1 cellular context compared by ENCODE assay signal in the genomic region with DNA sequence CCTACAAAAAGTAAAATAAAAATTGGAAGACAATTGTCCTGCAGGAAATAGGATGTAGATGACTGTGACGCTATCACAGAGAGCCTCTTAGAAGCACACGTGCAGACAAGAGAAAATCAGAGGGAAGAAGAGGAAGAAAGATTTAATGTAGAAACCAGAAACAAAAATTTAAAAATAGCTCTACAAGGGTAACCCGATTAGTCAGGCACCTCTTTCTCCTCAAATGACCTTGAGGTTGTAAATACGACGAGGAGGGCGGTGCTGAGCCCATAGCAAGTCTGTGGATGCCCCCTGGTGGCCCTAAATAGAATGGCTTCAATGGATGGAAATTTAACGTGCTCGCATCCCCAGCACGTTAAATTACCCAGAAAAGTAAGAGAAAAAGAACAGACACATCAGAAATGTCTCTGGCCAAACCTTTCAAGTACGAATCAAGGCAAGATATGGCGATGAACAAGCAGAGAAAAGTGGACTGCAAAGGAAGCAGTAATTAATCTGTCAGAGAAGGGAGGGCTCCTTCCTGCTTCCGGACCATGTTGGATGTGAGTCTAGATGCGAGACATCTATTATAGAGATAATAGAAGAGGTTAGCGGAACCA.
A peak's percentile ranks its signal among the peaks of the same experiment; 100 is the strongest.
TF ChIP-seq lines count a peak whose summit lies in the region.

No MANE protein-coding gene starts in this region.

TF ChIP-seq in HepG2, 621 proteins besides CTCF, POLR2A, EP300 and RAD21 (continues in another document):
- no peak for TF ChIP-seq ZNF101 (CRISPR knock-in tag; IDR thresholded peaks at IDR 0.05; ENCODE audit: borderline replicate concordance, low read depth)
- TF ChIP-seq ZNF724P (CRISPR knock-in tag; IDR thresholded peaks at IDR 0.05; ENCODE audit: borderline replicate concordance): no peak
- TF ChIP-seq, protein P1, sequence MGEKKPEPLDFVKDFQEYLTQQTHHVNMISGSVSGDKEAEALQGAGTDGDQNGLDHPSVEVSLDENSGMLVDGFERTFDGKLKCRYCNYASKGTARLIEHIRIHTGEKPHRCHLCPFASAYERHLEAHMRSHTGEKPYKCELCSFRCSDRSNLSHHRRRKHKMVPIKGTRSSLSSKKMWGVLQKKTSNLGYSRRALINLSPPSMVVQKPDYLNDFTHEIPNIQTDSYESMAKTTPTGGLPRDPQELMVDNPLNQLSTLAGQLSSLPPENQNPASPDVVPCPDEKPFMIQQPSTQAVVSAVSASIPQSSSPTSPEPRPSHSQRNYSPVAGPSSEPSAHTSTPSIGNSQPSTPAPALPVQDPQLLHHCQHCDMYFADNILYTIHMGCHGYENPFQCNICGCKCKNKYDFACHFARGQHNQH (CRISPR knock-in tag; IDR thresholded peaks at IDR 0.05): peak; percentile 63; the same call in 1 of the 2 replicates
- no peak for TF ChIP-seq FOXP1 (IDR thresholded peaks at IDR 0.05)
- TF ChIP-seq FOXP1 (CRISPR knock-in tag; IDR thresholded peaks at IDR 0.05): peak; percentile 18; the same call in 1 of the 2 replicates
- TF ChIP-seq, protein P2, sequence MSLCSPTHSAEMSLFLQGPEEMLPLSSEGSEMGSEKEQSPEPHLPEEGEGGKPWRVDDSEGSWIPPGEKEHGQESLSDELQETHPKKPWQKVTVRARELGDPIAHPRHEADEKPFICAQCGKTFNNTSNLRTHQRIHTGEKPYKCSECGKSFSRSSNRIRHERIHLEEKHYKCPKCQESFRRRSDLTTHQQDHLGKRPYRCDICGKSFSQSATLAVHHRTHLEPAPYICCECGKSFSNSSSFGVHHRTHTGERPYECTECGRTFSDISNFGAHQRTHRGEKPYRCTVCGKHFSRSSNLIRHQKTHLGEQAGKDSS (CRISPR knock-in tag; IDR thresholded peaks at IDR 0.05; ENCODE audit: borderline replicate concordance, low read depth): 0 out of 2 replicates have a peak, but pooled peaks have one; percentile 65
- TF ChIP-seq, protein P3, sequence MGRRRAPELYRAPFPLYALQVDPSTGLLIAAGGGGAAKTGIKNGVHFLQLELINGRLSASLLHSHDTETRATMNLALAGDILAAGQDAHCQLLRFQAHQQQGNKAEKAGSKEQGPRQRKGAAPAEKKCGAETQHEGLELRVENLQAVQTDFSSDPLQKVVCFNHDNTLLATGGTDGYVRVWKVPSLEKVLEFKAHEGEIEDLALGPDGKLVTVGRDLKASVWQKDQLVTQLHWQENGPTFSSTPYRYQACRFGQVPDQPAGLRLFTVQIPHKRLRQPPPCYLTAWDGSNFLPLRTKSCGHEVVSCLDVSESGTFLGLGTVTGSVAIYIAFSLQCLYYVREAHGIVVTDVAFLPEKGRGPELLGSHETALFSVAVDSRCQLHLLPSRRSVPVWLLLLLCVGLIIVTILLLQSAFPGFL (CRISPR knock-in tag; IDR thresholded peaks at IDR 0.05): no peak
- no peak for TF ChIP-seq XBP1 (CRISPR knock-in tag; IDR thresholded peaks at IDR 0.05)
- TF ChIP-seq ZFP36L2 (CRISPR knock-in tag; IDR thresholded peaks at IDR 0.05): no peak
- TF ChIP-seq, protein P4, sequence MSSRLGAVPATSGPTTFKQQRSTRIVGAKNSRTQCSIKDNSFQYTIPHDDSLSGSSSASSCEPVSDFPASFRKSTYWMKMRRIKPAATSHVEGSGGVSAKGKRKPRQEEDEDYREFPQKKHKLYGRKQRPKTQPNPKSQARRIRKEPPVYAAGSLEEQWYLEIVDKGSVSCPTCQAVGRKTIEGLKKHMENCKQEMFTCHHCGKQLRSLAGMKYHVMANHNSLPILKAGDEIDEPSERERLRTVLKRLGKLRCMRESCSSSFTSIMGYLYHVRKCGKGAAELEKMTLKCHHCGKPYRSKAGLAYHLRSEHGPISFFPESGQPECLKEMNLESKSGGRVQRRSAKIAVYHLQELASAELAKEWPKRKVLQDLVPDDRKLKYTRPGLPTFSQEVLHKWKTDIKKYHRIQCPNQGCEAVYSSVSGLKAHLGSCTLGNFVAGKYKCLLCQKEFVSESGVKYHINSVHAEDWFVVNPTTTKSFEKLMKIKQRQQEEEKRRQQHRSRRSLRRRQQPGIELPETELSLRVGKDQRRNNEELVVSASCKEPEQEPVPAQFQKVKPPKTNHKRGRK (CRISPR knock-in tag; IDR thresholded peaks at IDR 0.05): no peak
- TF ChIP-seq, protein P5, sequence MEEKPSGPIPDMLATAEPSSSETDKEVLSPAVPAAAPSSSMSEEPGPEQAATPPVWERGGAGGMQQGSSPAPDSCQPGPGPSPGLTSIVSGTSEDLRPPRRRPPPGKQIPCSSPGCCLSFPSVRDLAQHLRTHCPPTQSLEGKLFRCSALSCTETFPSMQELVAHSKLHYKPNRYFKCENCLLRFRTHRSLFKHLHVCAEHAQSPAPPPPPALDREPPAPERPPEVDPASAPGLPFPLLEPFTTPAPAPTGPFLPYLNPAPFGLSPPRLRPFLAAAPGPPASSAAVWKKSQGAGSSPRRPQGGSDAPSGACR (CRISPR knock-in tag; IDR thresholded peaks at IDR 0.05): no peak
- no peak for TF ChIP-seq KLF6 (CRISPR knock-in tag; IDR thresholded peaks at IDR 0.05)
- TF ChIP-seq ELF4 (CRISPR knock-in tag; IDR thresholded peaks at IDR 0.05; ENCODE audit: borderline replicate concordance): no peak
- no peak for TF ChIP-seq RBFOX2 (IDR thresholded peaks at IDR 0.05; ENCODE audit: low read depth, low read length)
- TF ChIP-seq, protein P6, sequence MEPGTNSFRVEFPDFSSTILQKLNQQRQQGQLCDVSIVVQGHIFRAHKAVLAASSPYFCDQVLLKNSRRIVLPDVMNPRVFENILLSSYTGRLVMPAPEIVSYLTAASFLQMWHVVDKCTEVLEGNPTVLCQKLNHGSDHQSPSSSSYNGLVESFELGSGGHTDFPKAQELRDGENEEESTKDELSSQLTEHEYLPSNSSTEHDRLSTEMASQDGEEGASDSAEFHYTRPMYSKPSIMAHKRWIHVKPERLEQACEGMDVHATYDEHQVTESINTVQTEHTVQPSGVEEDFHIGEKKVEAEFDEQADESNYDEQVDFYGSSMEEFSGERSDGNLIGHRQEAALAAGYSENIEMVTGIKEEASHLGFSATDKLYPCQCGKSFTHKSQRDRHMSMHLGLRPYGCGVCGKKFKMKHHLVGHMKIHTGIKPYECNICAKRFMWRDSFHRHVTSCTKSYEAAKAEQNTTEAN (CRISPR knock-in tag; conservative IDR thresholded peaks at IDR 0.05): 0 out of 2 replicates have a peak, but pooled peaks have one; percentile 35
- peak; percentile 76; the same call in 1 of the 2 replicates for TF ChIP-seq SMYD3 (CRISPR knock-in tag; IDR thresholded peaks at IDR 0.05)
- no peak for TF ChIP-seq ZNF552 (CRISPR knock-in tag; IDR thresholded peaks at IDR 0.05; ENCODE audit: borderline replicate concordance)
- 0 out of 2 replicates have a peak, but pooled peaks have one; percentile 26 for TF ChIP-seq CREM (IDR thresholded peaks at IDR 0.05)
- TF ChIP-seq CREM (CRISPR knock-in tag; IDR thresholded peaks at IDR 0.05): no peak
- TF ChIP-seq, protein P7, sequence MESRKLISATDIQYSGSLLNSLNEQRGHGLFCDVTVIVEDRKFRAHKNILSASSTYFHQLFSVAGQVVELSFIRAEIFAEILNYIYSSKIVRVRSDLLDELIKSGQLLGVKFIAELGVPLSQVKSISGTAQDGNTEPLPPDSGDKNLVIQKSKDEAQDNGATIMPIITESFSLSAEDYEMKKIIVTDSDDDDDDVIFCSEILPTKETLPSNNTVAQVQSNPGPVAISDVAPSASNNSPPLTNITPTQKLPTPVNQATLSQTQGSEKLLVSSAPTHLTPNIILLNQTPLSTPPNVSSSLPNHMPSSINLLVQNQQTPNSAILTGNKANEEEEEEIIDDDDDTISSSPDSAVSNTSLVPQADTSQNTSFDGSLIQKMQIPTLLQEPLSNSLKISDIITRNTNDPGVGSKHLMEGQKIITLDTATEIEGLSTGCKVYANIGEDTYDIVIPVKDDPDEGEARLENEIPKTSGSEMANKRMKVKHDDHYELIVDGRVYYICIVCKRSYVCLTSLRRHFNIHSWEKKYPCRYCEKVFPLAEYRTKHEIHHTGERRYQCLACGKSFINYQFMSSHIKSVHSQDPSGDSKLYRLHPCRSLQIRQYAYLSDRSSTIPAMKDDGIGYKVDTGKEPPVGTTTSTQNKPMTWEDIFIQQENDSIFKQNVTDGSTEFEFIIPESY (CRISPR knock-in tag; IDR thresholded peaks at IDR 0.05): peak; percentile 18; the same call in 1 of the 2 replicates
- TF ChIP-seq ZEB1 (IDR thresholded peaks at IDR 0.05; ENCODE audit: insufficient replicate concordance, low read depth): no peak
- TF ChIP-seq, protein P8, sequence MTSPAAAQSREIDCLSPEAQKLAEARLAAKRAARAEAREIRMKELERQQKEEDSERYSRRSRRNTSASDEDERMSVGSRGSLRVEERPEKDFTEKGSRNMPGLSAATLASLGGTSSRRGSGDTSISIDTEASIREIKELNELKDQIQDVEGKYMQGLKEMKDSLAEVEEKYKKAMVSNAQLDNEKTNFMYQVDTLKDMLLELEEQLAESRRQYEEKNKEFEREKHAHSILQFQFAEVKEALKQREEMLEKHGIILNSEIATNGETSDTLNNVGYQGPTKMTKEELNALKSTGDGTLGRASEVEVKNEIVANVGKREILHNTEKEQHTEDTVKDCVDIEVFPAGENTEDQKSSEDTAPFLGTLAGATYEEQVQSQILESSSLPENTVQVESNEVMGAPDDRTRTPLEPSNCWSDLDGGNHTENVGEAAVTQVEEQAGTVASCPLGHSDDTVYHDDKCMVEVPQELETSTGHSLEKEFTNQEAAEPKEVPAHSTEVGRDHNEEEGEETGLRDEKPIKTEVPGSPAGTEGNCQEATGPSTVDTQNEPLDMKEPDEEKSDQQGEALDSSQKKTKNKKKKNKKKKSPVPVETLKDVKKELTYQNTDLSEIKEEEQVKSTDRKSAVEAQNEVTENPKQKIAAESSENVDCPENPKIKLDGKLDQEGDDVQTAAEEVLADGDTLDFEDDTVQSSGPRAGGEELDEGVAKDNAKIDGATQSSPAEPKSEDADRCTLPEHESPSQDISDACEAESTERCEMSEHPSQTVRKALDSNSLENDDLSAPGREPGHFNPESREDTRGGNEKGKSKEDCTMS (CRISPR knock-in tag; conservative IDR thresholded peaks at IDR 0.05): no peak
- no peak for TF ChIP-seq NCOA5 (CRISPR knock-in tag; IDR thresholded peaks at IDR 0.05)
- TF ChIP-seq BHLHE40 (IDR thresholded peaks at IDR 0.05; ENCODE audit: low read length): 0 out of 2 replicates have a peak, but pooled peaks have one; percentile 35
- TF ChIP-seq NCOA2 (CRISPR knock-in tag; IDR thresholded peaks at IDR 0.05): 0 out of 2 replicates have a peak, but pooled peaks have one; percentile 52
- TF ChIP-seq, protein P9, sequence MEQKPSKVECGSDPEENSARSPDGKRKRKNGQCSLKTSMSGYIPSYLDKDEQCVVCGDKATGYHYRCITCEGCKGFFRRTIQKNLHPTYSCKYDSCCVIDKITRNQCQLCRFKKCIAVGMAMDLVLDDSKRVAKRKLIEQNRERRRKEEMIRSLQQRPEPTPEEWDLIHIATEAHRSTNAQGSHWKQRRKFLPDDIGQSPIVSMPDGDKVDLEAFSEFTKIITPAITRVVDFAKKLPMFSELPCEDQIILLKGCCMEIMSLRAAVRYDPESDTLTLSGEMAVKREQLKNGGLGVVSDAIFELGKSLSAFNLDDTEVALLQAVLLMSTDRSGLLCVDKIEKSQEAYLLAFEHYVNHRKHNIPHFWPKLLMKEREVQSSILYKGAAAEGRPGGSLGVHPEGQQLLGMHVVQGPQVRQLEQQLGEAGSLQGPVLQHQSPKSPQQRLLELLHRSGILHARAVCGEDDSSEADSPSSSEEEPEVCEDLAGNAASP (CRISPR knock-in tag; IDR thresholded peaks at IDR 0.05; ENCODE audit: borderline replicate concordance): peak; percentile 99
- 0 out of 2 replicates have a peak, but pooled peaks have one; percentile 32 for TF ChIP-seq ELF3 (CRISPR knock-in tag; IDR thresholded peaks at IDR 0.05)
- no peak for TF ChIP-seq ZNF629 (CRISPR knock-in tag; conservative IDR thresholded peaks at IDR 0.05)
- TF ChIP-seq PPARG (CRISPR knock-in tag; conservative IDR thresholded peaks at IDR 0.05): 0 out of 2 replicates have a peak, but pooled peaks have one; percentile 59
- TF ChIP-seq NFYB (CRISPR knock-in tag; IDR thresholded peaks at IDR 0.05): no peak
- peak; percentile 97 for TF ChIP-seq RXRB (CRISPR knock-in tag; IDR thresholded peaks at IDR 0.05; ENCODE audit: borderline replicate concordance)
- 0 out of 2 replicates have a peak, but pooled peaks have one; percentile 30 for TF ChIP-seq IRF2 (CRISPR knock-in tag; IDR thresholded peaks at IDR 0.05)
- TF ChIP-seq LCORL (IDR thresholded peaks at IDR 0.05): no peak
- TF ChIP-seq LCORL (CRISPR knock-in tag; IDR thresholded peaks at IDR 0.05): peak; percentile 40; the same call in 1 of the 2 replicates
- 0 out of 2 replicates have a peak, but pooled peaks have one; percentile 17 for TF ChIP-seq JUN (CRISPR knock-in tag; IDR thresholded peaks at IDR 0.05)
- TF ChIP-seq PLRG1 (conservative IDR thresholded peaks at IDR 0.05): no peak
- no peak for TF ChIP-seq MIER2 (CRISPR knock-in tag; IDR thresholded peaks at IDR 0.05)
- peak; percentile 50; the same call in 1 of the 2 replicates for TF ChIP-seq HOXA5 (CRISPR knock-in tag; IDR thresholded peaks at IDR 0.05)
- TF ChIP-seq ZNF232 (CRISPR knock-in tag; IDR thresholded peaks at IDR 0.05; ENCODE audit: borderline replicate concordance): no peak
- TF ChIP-seq MLLT10 (CRISPR knock-in tag; IDR thresholded peaks at IDR 0.05): no peak
- TF ChIP-seq MTF1 (CRISPR knock-in tag; IDR thresholded peaks at IDR 0.05): no peak
- TF ChIP-seq, protein P10, sequence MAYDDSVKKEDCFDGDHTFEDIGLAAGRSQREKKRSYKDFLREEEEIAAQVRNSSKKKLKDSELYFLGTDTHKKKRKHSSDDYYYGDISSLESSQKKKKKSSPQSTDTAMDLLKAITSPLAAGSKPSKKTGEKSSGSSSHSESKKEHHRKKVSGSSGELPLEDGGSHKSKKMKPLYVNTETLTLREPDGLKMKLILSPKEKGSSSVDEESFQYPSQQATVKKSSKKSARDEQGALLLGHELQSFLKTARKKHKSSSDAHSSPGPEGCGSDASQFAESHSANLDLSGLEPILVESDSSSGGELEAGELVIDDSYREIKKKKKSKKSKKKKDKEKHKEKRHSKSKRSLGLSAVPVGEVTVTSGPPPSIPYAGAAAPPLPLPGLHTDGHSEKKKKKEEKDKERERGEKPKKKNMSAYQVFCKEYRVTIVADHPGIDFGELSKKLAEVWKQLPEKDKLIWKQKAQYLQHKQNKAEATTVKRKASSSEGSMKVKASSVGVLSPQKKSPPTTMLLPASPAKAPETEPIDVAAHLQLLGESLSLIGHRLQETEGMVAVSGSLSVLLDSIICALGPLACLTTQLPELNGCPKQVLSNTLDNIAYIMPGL (CRISPR knock-in tag; IDR thresholded peaks at IDR 0.05; ENCODE audit: borderline replicate concordance in 1 of 2, low read depth in 1 of 2): peak; percentile 66 to 87; a peak in 3 of 4 replicates
- peak; percentile 17; the same call in 1 of the 2 replicates for TF ChIP-seq ZNF331 (CRISPR knock-in tag; IDR thresholded peaks at IDR 0.05)
- TF ChIP-seq PRPF4 (IDR thresholded peaks at IDR 0.05; ENCODE audit: low read depth, low read length, poor library complexity, severe bottlenecking): no peak
- TF ChIP-seq TAF15 (IDR thresholded peaks at IDR 0.05; ENCODE audit: low read depth, low read length, poor library complexity, severe bottlenecking): no peak
- TF ChIP-seq, protein P11, sequence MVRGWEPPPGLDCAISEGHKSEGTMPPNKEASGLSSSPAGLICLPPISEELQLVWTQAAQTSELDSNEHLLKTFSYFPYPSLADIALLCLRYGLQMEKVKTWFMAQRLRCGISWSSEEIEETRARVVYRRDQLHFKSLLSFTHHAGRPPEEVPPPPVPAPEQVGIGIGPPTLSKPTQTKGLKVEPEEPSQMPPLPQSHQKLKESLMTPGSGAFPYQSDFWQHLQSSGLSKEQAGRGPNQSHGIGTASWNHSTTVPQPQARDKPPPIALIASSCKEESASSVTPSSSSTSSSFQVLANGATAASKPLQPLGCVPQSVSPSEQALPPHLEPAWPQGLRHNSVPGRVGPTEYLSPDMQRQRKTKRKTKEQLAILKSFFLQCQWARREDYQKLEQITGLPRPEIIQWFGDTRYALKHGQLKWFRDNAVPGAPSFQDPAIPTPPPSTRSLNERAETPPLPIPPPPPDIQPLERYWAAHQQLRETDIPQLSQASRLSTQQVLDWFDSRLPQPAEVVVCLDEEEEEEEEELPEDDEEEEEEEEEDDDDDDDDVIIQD (CRISPR knock-in tag; IDR thresholded peaks at IDR 0.05; ENCODE audit: low read depth): 0 out of 2 replicates have a peak, but pooled peaks have one; percentile 45
- no peak for TF ChIP-seq JUND (CRISPR knock-in tag; IDR thresholded peaks at IDR 0.05)
